ENCODE assay signal across 9 cellular contexts in genomic region chr16:48409839-48410610, GRCh38. TPM values are rescaled to one million over a fixed set of nuclear protein-coding genes. Genes with fewer than 3 reads are reported as not detected.
A peak's percentile ranks its signal among the peaks of the same experiment; 100 is the strongest.
DNase-seq lines count a peak whose midpoint lies in the region; ATAC-seq, FAIRE-seq and TF ChIP-seq lines count a peak whose summit lies in the region.
"Had no signal": no experiment of that assay in that cellular context is flagged by ENCODE, and none has a peak within 500 bp of the region (broad histone marks: within the 10 kb centered on the region; RNA-seq: fewer than 3 reads in every experiment).

No MANE protein-coding gene starts in this region.

- no peak overlapping the region for H3K9ac ChIP-seq in keratinocyte (ENCODE audit: control insufficient read depth, extremely low read depth, insufficient read depth, low read length)

- TF ChIP-seq CTCF in adrenal gland (IDR thresholded peaks at IDR 0.05), result no peak
- TF ChIP-seq CTCF in keratinocyte (optimal IDR thresholded peaks at IDR 0.05 in 1 of 3, IDR thresholded peaks at IDR 0.05 in 1 of 3, conservative IDR thresholded peaks at IDR 0.05 in 1 of 3; ENCODE audit: extremely low read depth in 1 of 3, insufficient read depth in 2 of 3, low read length in 3 of 3), result no peak
- no peak for TF ChIP-seq CTCF in natural killer cell (IDR thresholded peaks at IDR 0.05)

- DNase-seq in left cardiac atrium (peak; percentile 43), Right ventricle myocardium inferior (ENCODE audit: missing footprints) (no peak), adrenal gland (peak; percentile 70 to 90 (median 85)), keratinocyte (ENCODE audit: low read depth, low spot score) (no peak), NCI-H128 (lab: John Stamatoyannopoulos, UW; ENCODE audit: unreplicated experiment) (no peak), natural killer cell (no peak)
- DNase-seq: heart right ventricle had no signal

- no peaks in the 10 kb centered on the region for H3K79me2 ChIP-seq in keratinocyte (ENCODE audit: control insufficient read depth, insufficient read depth, low read length)

- no peak overlapping the region for H3K4me3 ChIP-seq in adrenal gland
- H3K4me3 ChIP-seq in keratinocyte (ENCODE audit: control insufficient read depth in 2 of 3, extremely low read depth in 1 of 3, insufficient read depth in 2 of 3, low read depth in 1 of 3, low read length in 3 of 3), result no peak overlapping the region
- H3K4me3 ChIP-seq: heart right ventricle had no signal

- H3K36me3 Mint-ChIP-seq in natural killer cell, result no peaks in the 10 kb centered on the region

- H3K4me3 Mint-ChIP-seq in natural killer cell, result no peak overlapping the region

- peak; percentile 88 for FAIRE-seq in keratinocyte (lab: Jason Lieb, UNC)

- H3K27me3 Mint-ChIP-seq in natural killer cell (ENCODE audit: low read depth in 2 of 2), result peaks cover 0 to 3% of the 10 kb centered on the region in 2 donors

- no peaks in the 10 kb centered on the region for H3K9me3 Mint-ChIP-seq in natural killer cell

- no peak overlapping the region for H3K27ac Mint-ChIP-seq in natural killer cell

- peak overlapping the region; percentile 17 for H2AFZ ChIP-seq in keratinocyte (ENCODE audit: control insufficient read depth, low read length)

- H3K9me3 ChIP-seq in adrenal gland (replicated peaks in 1 of 3) (no peaks in the 10 kb centered on the region), keratinocyte (ENCODE audit: control insufficient read depth, low read depth, low read length) (no peaks in the 10 kb centered on the region)
- H3K9me3 ChIP-seq: heart right ventricle had no signal

- ATAC-seq in left cardiac atrium (peak; percentile 82 to 93), Right ventricle myocardium inferior (no peak), natural killer cell (no peak), HG02973 (IDR thresholded peaks at IDR 0.05; ENCODE audit: unreplicated experiment) (no peak), GM21367 (IDR thresholded peaks at IDR 0.05; ENCODE audit: unreplicated experiment) (no peak)

- peak in 1 of 2 donors; percentile 29 for TF ChIP-seq POLR2A in adrenal gland (IDR thresholded peaks at IDR 0.05)

- H3K27me3 ChIP-seq in adrenal gland (no peaks in the 10 kb centered on the region), keratinocyte (ENCODE audit: control insufficient read depth, extremely low read depth, insufficient read depth, low read length) (no peaks in the 10 kb centered on the region)
- H3K27me3 ChIP-seq: heart right ventricle had no signal

- dilution Hi-C loops in keratinocyte (cut with MboI; ENCODE audit: extremely low pct_ligation_motif_present, low sequenced_read_pairs), result no loop called here

- H3K9me1 ChIP-seq in keratinocyte (ENCODE audit: control insufficient read depth, extremely low read depth, insufficient read depth, low read length), result peaks cover 3% of the 10 kb centered on the region

- H3K4me1 ChIP-seq in adrenal gland (replicated peaks in 1 of 2) (peaks cover 13 to 19% of the 10 kb centered on the region in 2 donors), keratinocyte (ENCODE audit: control insufficient read depth, extremely low read depth, insufficient read depth, low read length) (peaks cover 17% of the 10 kb centered on the region)

- H3K36me3 ChIP-seq in adrenal gland (replicated peaks in 1 of 2) (no peaks in the 10 kb centered on the region), keratinocyte (ENCODE audit: control insufficient read depth in 2 of 2, extremely low read depth in 1 of 2, insufficient read depth in 2 of 2, low read length in 2 of 2) (no peaks in the 10 kb centered on the region)
- H3K36me3 ChIP-seq: heart right ventricle had no signal

- intact Hi-C loops in left cardiac atrium (cut with DNase I), result no loop called here
- intact Hi-C loops in Right ventricle myocardium inferior (cut with DNase I), result no loop called here
- intact Hi-C loops in adrenal gland (cut with DNase I), result no loop called here
- intact Hi-C loops in natural killer cell (cut with micrococcal nuclease), result no loop called here

- H3K4me1 Mint-ChIP-seq in natural killer cell, result no peaks in the 10 kb centered on the region

- 51 to 63% (median 57%) methylated on average over 11 to 12 of the region's 12 CpGs for WGBS in adrenal gland, 4 donors

- peak overlapping the region; percentile 39 for H3K4me2 ChIP-seq in keratinocyte (ENCODE audit: control insufficient read depth, extremely low read depth, insufficient read depth, low read depth, low read length)

- peak overlapping the region in 4 of 5 donors; percentile 20 to 79 (median 68) for H3K27ac ChIP-seq in adrenal gland
- H3K27ac ChIP-seq in keratinocyte (ENCODE audit: control insufficient read depth, insufficient read depth, low read length), result peak overlapping the region; percentile 39

- H4K20me1 ChIP-seq in keratinocyte (ENCODE audit: control insufficient read depth, extremely low read depth, insufficient read depth, low read length), result no peaks in the 10 kb centered on the region

RNA-seq across cellular contexts. Expression of gene SIAH1, which starts 24.8 kb away (rescaled TPM):
- 10 to 100 TPM; 11.6 to 18.0 TPM for total RNA-seq in left cardiac atrium
- 16.1 TPM for total RNA-seq in Right ventricle myocardium inferior
- 10 to 100 TPM; 11.8 to 27.5 (median 18.0) TPM for total RNA-seq in adrenal gland
- polyA plus RNA-seq in adrenal gland, result 10 to 100 TPM in 2 of 3 donors, 1 to 10 TPM in 1; 9.9 to 17.4 (median 10.9) TPM
- 14.4 to 19.0 TPM (median 15.4 TPM) in 3 replicates for polyA plus RNA-seq in keratinocyte
- 9.1 TPM for polyA plus RNA-seq in keratinocyte (2011; ENCODE audit: low read depth)
- polyA plus RNA-seq in keratinocyte (2011; cell fraction: cytosol; rRNA removed), result 8.8 and 15.0 TPM in 2 replicates
- polyA plus RNA-seq in keratinocyte (2011; cell fraction: nucleus; rRNA removed), result 25.0 and 29.5 TPM in 2 replicates
- polyA plus RNA-seq in keratinocyte (2012; ENCODE audit: low replicate concordance), result 11.0 and 29.4 TPM in 2 replicates
- polyA minus RNA-seq in keratinocyte, result 9.1 to 22.1 TPM (median 20.8 TPM) in 3 replicates
- 15.2 TPM for polyA minus RNA-seq in keratinocyte (2011; cell fraction: cytosol; rRNA and poly(A)+ RNA removed)
- polyA minus RNA-seq in keratinocyte (2011; cell fraction: nucleus; rRNA and poly(A)+ RNA removed), result 13.3 and 21.3 TPM in 2 replicates
- 10 to 100 TPM; 52.9 to 57.7 (median 55.5) TPM for total RNA-seq in natural killer cell

Comparison
In these comparisons a context has a peak if more than half of its experiments do, and no peak if none do; other contexts are left out.
1. ATAC-seq: peak in left cardiac atrium (2 of 2); none in Right ventricle myocardium inferior (single experiment), natural killer cell (0 of 3), HG02973 (single experiment) and GM21367 (single experiment).
2. DNase-seq: peak in left cardiac atrium (single experiment) and adrenal gland (7 of 7); none in Right ventricle myocardium inferior (single experiment), keratinocyte (single experiment), NCI-H128 (single experiment) and natural killer cell (single experiment).